In the genomic region with DNA sequence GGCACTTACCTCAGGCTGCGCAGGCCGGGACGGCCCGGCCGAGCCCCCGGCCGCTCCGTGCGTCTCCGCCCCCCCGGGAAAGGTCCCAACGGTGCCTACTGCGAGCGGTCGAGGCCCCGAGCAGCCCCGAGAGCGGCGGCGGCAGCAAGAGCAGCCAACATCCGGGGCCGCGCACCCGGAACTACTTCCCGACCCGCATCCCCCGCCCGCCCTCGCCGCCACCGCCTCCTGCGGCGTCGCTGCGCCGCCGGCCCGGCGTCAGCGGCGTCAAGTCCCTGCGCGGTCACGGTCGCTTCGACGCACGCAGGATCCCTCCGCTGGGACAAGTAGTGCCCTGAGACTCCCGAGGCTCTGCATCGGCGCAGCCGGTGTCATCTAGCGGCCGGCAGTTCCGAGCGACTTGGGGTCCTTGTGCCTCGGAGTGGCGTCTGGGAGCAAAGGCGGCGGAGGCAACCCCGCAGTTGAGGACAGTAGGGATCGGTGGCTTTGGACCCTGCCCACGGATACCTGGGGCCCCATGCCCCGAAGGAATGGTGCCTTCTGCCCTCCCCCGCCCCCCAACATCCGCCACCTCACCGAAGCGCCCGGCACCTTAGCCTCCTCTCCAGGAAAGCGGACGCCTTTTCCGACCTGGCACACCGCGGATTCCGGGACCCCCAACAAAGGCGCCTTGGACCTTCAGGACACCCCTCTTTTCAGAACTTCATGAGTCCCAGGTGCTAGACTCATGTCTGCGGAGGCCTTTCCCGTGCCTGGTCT, we compare ENCODE assay signal across 1 cellular context.
TF ChIP-seq lines count a peak whose summit lies in the region.

A gene (minus strand): TSS at position 186 of the 759 bp plus-strand sequence. CDS start 24,142 bp downstream, outside the sequence.

TF ChIP-seq in HepG2, 621 proteins besides CTCF, POLR2A, EP300 and RAD21 (continued from another document and continues in another):
- no peak for TF ChIP-seq ZNF121 (CRISPR knock-in tag; IDR thresholded peaks at IDR 0.05)
- TF ChIP-seq, protein P1, sequence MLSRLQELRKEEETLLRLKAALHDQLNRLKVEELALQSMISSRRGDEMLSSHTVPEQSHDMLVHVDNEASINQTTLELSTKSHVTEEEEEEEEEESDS (CRISPR knock-in tag; IDR thresholded peaks at IDR 0.05; ENCODE audit: borderline replicate concordance): no peak; the same call in 1 of the 2 replicates
- TF ChIP-seq SMC3 (IDR thresholded peaks at IDR 0.05; ENCODE audit: low read length): no peak
- TF ChIP-seq, protein P2, sequence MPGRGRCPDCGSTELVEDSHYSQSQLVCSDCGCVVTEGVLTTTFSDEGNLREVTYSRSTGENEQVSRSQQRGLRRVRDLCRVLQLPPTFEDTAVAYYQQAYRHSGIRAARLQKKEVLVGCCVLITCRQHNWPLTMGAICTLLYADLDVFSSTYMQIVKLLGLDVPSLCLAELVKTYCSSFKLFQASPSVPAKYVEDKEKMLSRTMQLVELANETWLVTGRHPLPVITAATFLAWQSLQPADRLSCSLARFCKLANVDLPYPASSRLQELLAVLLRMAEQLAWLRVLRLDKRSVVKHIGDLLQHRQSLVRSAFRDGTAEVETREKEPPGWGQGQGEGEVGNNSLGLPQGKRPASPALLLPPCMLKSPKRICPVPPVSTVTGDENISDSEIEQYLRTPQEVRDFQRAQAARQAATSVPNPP (CRISPR knock-in tag; IDR thresholded peaks at IDR 0.05): peak; percentile 46; the same call in 1 of the 2 replicates
- 0 out of 2 replicates have a peak, but pooled peaks have one; percentile 74 for TF ChIP-seq SMYD3 (CRISPR knock-in tag; IDR thresholded peaks at IDR 0.05)
- peak; percentile 47 for TF ChIP-seq HNRNPK (IDR thresholded peaks at IDR 0.05; ENCODE audit: low read depth, low read length, poor library complexity, severe bottlenecking)
- TF ChIP-seq, protein P3, sequence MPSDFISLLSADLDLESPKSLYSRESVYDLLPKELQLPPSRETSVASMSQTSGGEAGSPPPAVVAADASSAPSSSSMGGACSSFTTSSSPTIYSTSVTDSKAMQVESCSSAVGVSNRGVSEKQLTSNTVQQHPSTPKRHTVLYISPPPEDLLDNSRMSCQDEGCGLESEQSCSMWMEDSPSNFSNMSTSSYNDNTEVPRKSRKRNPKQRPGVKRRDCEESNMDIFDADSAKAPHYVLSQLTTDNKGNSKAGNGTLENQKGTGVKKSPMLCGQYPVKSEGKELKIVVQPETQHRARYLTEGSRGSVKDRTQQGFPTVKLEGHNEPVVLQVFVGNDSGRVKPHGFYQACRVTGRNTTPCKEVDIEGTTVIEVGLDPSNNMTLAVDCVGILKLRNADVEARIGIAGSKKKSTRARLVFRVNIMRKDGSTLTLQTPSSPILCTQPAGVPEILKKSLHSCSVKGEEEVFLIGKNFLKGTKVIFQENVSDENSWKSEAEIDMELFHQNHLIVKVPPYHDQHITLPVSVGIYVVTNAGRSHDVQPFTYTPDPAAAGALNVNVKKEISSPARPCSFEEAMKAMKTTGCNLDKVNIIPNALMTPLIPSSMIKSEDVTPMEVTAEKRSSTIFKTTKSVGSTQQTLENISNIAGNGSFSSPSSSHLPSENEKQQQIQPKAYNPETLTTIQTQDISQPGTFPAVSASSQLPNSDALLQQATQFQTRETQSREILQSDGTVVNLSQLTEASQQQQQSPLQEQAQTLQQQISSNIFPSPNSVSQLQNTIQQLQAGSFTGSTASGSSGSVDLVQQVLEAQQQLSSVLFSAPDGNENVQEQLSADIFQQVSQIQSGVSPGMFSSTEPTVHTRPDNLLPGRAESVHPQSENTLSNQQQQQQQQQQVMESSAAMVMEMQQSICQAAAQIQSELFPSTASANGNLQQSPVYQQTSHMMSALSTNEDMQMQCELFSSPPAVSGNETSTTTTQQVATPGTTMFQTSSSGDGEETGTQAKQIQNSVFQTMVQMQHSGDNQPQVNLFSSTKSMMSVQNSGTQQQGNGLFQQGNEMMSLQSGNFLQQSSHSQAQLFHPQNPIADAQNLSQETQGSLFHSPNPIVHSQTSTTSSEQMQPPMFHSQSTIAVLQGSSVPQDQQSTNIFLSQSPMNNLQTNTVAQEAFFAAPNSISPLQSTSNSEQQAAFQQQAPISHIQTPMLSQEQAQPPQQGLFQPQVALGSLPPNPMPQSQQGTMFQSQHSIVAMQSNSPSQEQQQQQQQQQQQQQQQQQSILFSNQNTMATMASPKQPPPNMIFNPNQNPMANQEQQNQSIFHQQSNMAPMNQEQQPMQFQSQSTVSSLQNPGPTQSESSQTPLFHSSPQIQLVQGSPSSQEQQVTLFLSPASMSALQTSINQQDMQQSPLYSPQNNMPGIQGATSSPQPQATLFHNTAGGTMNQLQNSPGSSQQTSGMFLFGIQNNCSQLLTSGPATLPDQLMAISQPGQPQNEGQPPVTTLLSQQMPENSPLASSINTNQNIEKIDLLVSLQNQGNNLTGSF (CRISPR knock-in tag; IDR thresholded peaks at IDR 0.05): peak; percentile 81; the same call in 1 of the 2 replicates
- peak; percentile 67 for TF ChIP-seq AGO1 (IDR thresholded peaks at IDR 0.05; ENCODE audit: low read depth, low read length, poor library complexity, severe bottlenecking)
- peak; percentile 87 for TF ChIP-seq CREB1 (IDR thresholded peaks at IDR 0.05)
- peak; percentile 87 for TF ChIP-seq CREB1 (CRISPR knock-in tag; IDR thresholded peaks at IDR 0.05)
- TF ChIP-seq RBM39 (IDR thresholded peaks at IDR 0.05; ENCODE audit: low read depth, low read length, poor library complexity, severe bottlenecking): peak; percentile 62
- TF ChIP-seq, protein P4, sequence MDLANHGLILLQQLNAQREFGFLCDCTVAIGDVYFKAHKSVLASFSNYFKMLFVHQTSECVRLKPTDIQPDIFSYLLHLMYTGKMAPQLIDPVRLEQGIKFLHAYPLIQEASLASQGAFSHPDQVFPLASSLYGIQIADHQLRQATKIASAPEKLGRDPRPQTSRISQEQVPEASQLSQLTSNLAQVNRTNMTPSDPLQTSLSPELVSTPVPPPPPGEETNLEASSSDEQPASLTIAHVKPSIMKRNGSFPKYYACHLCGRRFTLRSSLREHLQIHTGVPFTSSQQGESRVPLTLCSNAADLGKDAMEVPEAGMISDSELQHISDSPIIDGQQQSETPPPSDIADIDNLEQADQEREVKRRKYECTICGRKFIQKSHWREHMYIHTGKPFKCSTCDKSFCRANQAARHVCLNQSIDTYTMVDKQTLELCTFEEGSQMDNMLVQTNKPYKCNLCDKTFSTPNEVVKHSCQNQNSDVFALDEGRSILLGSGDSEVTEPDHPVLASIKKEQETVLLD (CRISPR knock-in tag; IDR thresholded peaks at IDR 0.05; ENCODE audit: low read depth): peak; percentile 98
- TF ChIP-seq RBAK (CRISPR knock-in tag; IDR thresholded peaks at IDR 0.05): peak; percentile 62; the same call in 1 of the 2 replicates
- TF ChIP-seq NPAS2 (CRISPR knock-in tag; IDR thresholded peaks at IDR 0.05; ENCODE audit: borderline replicate concordance): no peak
- TF ChIP-seq GABPB1 (CRISPR knock-in tag; IDR thresholded peaks at IDR 0.05): peak; percentile 93
- 0 out of 2 replicates have a peak, but pooled peaks have one; percentile 73 for TF ChIP-seq HMG20B (CRISPR knock-in tag; conservative IDR thresholded peaks at IDR 0.05)
- peak; percentile 88 for TF ChIP-seq SNAPC2 (CRISPR knock-in tag; IDR thresholded peaks at IDR 0.05)
- TF ChIP-seq, protein P5, sequence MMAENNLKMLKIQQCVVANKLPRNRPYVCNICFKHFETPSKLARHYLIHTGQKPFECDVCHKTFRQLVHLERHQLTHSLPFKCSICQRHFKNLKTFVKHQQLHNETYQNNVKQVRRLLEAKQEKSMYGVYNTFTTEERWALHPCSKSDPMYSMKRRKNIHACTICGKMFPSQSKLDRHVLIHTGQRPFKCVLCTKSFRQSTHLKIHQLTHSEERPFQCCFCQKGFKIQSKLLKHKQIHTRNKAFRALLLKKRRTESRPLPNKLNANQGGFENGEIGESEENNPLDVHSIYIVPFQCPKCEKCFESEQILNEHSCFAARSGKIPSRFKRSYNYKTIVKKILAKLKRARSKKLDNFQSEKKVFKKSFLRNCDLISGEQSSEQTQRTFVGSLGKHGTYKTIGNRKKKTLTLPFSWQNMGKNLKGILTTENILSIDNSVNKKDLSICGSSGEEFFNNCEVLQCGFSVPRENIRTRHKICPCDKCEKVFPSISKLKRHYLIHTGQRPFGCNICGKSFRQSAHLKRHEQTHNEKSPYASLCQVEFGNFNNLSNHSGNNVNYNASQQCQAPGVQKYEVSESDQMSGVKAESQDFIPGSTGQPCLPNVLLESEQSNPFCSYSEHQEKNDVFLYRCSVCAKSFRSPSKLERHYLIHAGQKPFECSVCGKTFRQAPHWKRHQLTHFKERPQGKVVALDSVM (CRISPR knock-in tag; IDR thresholded peaks at IDR 0.05): peak; percentile 77; the same call in 1 of the 2 replicates
- TF ChIP-seq, protein P6, sequence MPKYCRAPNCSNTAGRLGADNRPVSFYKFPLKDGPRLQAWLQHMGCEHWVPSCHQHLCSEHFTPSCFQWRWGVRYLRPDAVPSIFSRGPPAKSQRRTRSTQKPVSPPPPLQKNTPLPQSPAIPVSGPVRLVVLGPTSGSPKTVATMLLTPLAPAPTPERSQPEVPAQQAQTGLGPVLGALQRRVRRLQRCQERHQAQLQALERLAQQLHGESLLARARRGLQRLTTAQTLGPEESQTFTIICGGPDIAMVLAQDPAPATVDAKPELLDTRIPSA (CRISPR knock-in tag; IDR thresholded peaks at IDR 0.05; ENCODE audit: borderline replicate concordance): no peak
- peak; percentile 88; the same call in 1 of the 2 replicates for TF ChIP-seq KLF12 (CRISPR knock-in tag; IDR thresholded peaks at IDR 0.05; ENCODE audit: borderline replicate concordance)
- 0 out of 2 replicates have a peak, but pooled peaks have one; percentile 61 for TF ChIP-seq TSC22D2 (CRISPR knock-in tag; IDR thresholded peaks at IDR 0.05; ENCODE audit: borderline replicate concordance)
- peak; percentile 89 for TF ChIP-seq ZNF792 (CRISPR knock-in tag; IDR thresholded peaks at IDR 0.05)
- peak; percentile 98 for TF ChIP-seq PCBP1 (IDR thresholded peaks at IDR 0.05; ENCODE audit: borderline replicate concordance, low read depth, low read length)
- TF ChIP-seq, protein P7, sequence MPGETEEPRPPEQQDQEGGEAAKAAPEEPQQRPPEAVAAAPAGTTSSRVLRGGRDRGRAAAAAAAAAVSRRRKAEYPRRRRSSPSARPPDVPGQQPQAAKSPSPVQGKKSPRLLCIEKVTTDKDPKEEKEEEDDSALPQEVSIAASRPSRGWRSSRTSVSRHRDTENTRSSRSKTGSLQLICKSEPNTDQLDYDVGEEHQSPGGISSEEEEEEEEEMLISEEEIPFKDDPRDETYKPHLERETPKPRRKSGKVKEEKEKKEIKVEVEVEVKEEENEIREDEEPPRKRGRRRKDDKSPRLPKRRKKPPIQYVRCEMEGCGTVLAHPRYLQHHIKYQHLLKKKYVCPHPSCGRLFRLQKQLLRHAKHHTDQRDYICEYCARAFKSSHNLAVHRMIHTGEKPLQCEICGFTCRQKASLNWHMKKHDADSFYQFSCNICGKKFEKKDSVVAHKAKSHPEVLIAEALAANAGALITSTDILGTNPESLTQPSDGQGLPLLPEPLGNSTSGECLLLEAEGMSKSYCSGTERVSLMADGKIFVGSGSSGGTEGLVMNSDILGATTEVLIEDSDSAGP (CRISPR knock-in tag; IDR thresholded peaks at IDR 0.05; ENCODE audit: borderline replicate concordance): peak; percentile 85
- TF ChIP-seq ZNF343 (CRISPR knock-in tag; IDR thresholded peaks at IDR 0.05): 0 out of 2 replicates have a peak, but pooled peaks have one; percentile 65
- TF ChIP-seq FOXK1 (CRISPR knock-in tag; IDR thresholded peaks at IDR 0.05; ENCODE audit: borderline replicate concordance, low read depth): peak; percentile 89; the same call in 1 of the 2 replicates
- TF ChIP-seq ZNF775 (CRISPR knock-in tag; IDR thresholded peaks at IDR 0.05; ENCODE audit: borderline replicate concordance): no peak
- TF ChIP-seq, protein P8, sequence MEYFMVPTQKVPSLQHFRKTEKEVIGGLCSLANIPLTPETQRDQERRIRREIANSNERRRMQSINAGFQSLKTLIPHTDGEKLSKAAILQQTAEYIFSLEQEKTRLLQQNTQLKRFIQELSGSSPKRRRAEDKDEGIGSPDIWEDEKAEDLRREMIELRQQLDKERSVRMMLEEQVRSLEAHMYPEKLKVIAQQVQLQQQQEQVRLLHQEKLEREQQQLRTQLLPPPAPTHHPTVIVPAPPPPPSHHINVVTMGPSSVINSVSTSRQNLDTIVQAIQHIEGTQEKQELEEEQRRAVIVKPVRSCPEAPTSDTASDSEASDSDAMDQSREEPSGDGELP (IDR thresholded peaks at IDR 0.05; ENCODE audit: borderline replicate concordance, low read depth): peak; percentile 69; the same call in 1 of the 2 replicates
- no peak for TF ChIP-seq ZNF263 (CRISPR knock-in tag; IDR thresholded peaks at IDR 0.05)
- peak; percentile 97 for TF ChIP-seq YEATS4 (CRISPR knock-in tag; IDR thresholded peaks at IDR 0.05; ENCODE audit: borderline replicate concordance)
- peak; percentile 74; the same call in 1 of the 2 replicates for TF ChIP-seq U2AF2 (IDR thresholded peaks at IDR 0.05; ENCODE audit: low read depth, low read length)
- no peak; the same call in 1 of the 2 replicates for TF ChIP-seq ZNF83 (CRISPR knock-in tag; IDR thresholded peaks at IDR 0.05; ENCODE audit: borderline replicate concordance)
- TF ChIP-seq ZNF7 (CRISPR knock-in tag; IDR thresholded peaks at IDR 0.05): peak; percentile 15; the same call in 1 of the 2 replicates
- TF ChIP-seq ZNF557 (CRISPR knock-in tag; IDR thresholded peaks at IDR 0.05): peak; percentile 78; the same call in 1 of the 2 replicates
- TF ChIP-seq PCBP2 (optimal IDR thresholded peaks at IDR 0.05; ENCODE audit: low read depth, low read length, poor library complexity, severe bottlenecking): no peak
- no peak for TF ChIP-seq RFXANK (CRISPR knock-in tag; IDR thresholded peaks at IDR 0.05)
- TF ChIP-seq, protein P9, sequence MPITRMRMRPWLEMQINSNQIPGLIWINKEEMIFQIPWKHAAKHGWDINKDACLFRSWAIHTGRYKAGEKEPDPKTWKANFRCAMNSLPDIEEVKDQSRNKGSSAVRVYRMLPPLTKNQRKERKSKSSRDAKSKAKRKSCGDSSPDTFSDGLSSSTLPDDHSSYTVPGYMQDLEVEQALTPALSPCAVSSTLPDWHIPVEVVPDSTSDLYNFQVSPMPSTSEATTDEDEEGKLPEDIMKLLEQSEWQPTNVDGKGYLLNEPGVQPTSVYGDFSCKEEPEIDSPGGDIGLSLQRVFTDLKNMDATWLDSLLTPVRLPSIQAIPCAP (CRISPR knock-in tag; IDR thresholded peaks at IDR 0.05; ENCODE audit: low read depth): no peak
- TF ChIP-seq ZNF251 (CRISPR knock-in tag; IDR thresholded peaks at IDR 0.05): no peak
- TF ChIP-seq CEBPG (CRISPR knock-in tag; IDR thresholded peaks at IDR 0.05): peak; percentile 51
- no peak for TF ChIP-seq ZNF773 (CRISPR knock-in tag; IDR thresholded peaks at IDR 0.05; ENCODE audit: borderline replicate concordance)
- TF ChIP-seq MEIS1 (CRISPR knock-in tag; IDR thresholded peaks at IDR 0.05; ENCODE audit: borderline replicate concordance): no peak
- no peak for TF ChIP-seq REXO4 (CRISPR knock-in tag; IDR thresholded peaks at IDR 0.05; ENCODE audit: borderline replicate concordance)
- TF ChIP-seq HHEX (CRISPR knock-in tag; IDR thresholded peaks at IDR 0.05): no peak
